Comparison of ENCODE assay signal across 10 cellular contexts in genomic region chr11:83069441-83070043, GRCh38. TPM values are rescaled to one million over a fixed set of nuclear protein-coding genes. Genes with fewer than 3 reads are reported as not detected.
DNase-seq lines count a peak whose midpoint lies in the region; ATAC-seq, FAIRE-seq and TF ChIP-seq lines count a peak whose summit lies in the region.
"Had no signal": no experiment of that assay in that cellular context is flagged by ENCODE, and none has a peak within 500 bp of the region (broad histone marks: within the 10 kb centered on the region; RNA-seq: fewer than 3 reads in every experiment).

No MANE protein-coding gene starts in this region.

- TF ChIP-seq POLR2A in HepG2 (IDR thresholded peaks at IDR 0.05; ENCODE audit: insufficient read depth in 1 of 2, low read depth in 2 of 2, low read length in 2 of 2) (no peak), right lobe of liver (IDR thresholded peaks at IDR 0.05) (no peak)

- TF ChIP-seq EP300 in HepG2 (IDR thresholded peaks at IDR 0.05; ENCODE audit: low read depth in 2 of 2, low read length in 2 of 2): no peak
- TF ChIP-seq EP300 in HepG2 (CRISPR knock-in tag; IDR thresholded peaks at IDR 0.05; ENCODE audit: borderline replicate concordance): no peak

- no peak for TF ChIP-seq CTCF in HepG2 (CRISPR knock-in tag; IDR thresholded peaks at IDR 0.05)
- TF ChIP-seq CTCF in right lobe of liver (IDR thresholded peaks at IDR 0.05): no peak
- TF ChIP-seq CTCF in RWPE2 (IDR thresholded peaks at IDR 0.05; ENCODE audit: poor library complexity, severe bottlenecking): no peak
- no peak for TF ChIP-seq CTCF in upper lobe of right lung (IDR thresholded peaks at IDR 0.05)

- H3K27me3 ChIP-seq in HepG2 (ENCODE audit: control insufficient read depth in 1 of 2, insufficient read depth in 2 of 2, low read length in 2 of 2) (no peaks in the 10 kb centered on the region; a peak in 1 of 5 replicates), right lobe of liver (no peaks in the 10 kb centered on the region), RWPE2 (ENCODE audit: insufficient read depth, poor library complexity, severe bottlenecking) (no peaks in the 10 kb centered on the region), iPS-20b (ENCODE audit: insufficient read depth, low read length) (peaks cover 5% of the 10 kb centered on the region; the same call in 1 of the 2 replicates), upper lobe of right lung (no peaks in the 10 kb centered on the region)

- no peak overlapping the region for H2AFZ ChIP-seq in HepG2 (ENCODE audit: low read length)

- H3K9me3 ChIP-seq in HepG2 (ENCODE audit: low read length) (no peaks in the 10 kb centered on the region), right lobe of liver (no peaks in the 10 kb centered on the region), RWPE2 (ENCODE audit: severe bottlenecking) (no peaks in the 10 kb centered on the region), iPS-20b (ENCODE audit: insufficient read depth, low read depth, low read length) (no peaks in the 10 kb centered on the region), upper lobe of right lung (no peaks in the 10 kb centered on the region)

- POLR2A ChIA-PET in HepG2 (lab: Yijun Ruan, JAX): interaction anchor here (1.8 to 7.3 kb wide), 3 partner anchors 61 to 124 kb away, joined by 4 to 67 read pairs (median 41); partner anchors contain the start of genes ANKRD42 and PCF11

- CTCF ChIA-PET in HepG2 (lab: Yijun Ruan, JAX; ENCODE audit: low intra/inter-chr PET ratio, low total read pairs): no interaction called here

- H3K9ac ChIP-seq in HepG2 (ENCODE audit: insufficient read depth, low read depth, low read length) (peak overlapping the region; percentile 21), iPS-20b (ENCODE audit: low read depth, low read length) (peak overlapping the region; percentile 20; the same call in 1 of the 2 replicates)

- in situ Hi-C loops in HepG2 (cut with HindIII; ENCODE audit: extremely low pct_ligation_motif_present, low pct_unique_long_range_greater_than_20kb): loop anchor here (5.0 kb wide), 1 partner anchor 167 kb away; the partner anchor contains the start of genes DDIAS and PRCP

- H3K27ac ChIP-seq in HepG2 (ENCODE audit: extremely low read length, insufficient read depth, low read length) (no peak overlapping the region), right lobe of liver (no peak overlapping the region), RWPE2 (ENCODE audit: poor library complexity, severe bottlenecking) (peak overlapping the region; percentile 59), iPS-20b (ENCODE audit: low read length) (no peak overlapping the region), upper lobe of right lung (no peak overlapping the region)

- H3K4me2 ChIP-seq in HepG2 (ENCODE audit: low read depth, low read length): peak overlapping the region; percentile 89

- peaks cover 57% of the 10 kb centered on the region for H3K79me2 ChIP-seq in HepG2 (ENCODE audit: insufficient read depth, low read length)

- BruUV-seq in HepG2 (replicated peaks; lab: Mats Ljungman, UMichigan): no TSS peak

- FAIRE-seq in HepG2 (lab: Jason Lieb, UNC): no peak

- H4K20me1 ChIP-seq in HepG2 (ENCODE audit: insufficient read depth, low read length): no peaks in the 10 kb centered on the region; the same call in 1 of the 2 replicates

- no peak for DNase-seq in HepG2 (ENCODE audit: low spot score)
- DNase-seq in right lobe of liver: no peak
- DNase-seq in RWPE2 (ENCODE audit: low spot score): no peak
- no peak for DNase-seq in upper lobe of right lung
- no peak for DNase-seq in GOT3 (lab: John Stamatoyannopoulos, UW)
- DNase-seq in AML-193 (lab: John Stamatoyannopoulos, UW): no peak
- DNase-seq: stimulated activated CD8-positive, alpha-beta memory T cell treated with anti-CD3 and anti-CD28 coated beads, Interleukin-4, amount 100 ng/mL, for 48 hours had no signal

- ATAC-seq in HepG2 (no peak), right lobe of liver (no peak), RWPE2 (ENCODE audit: low read depth) (no peak), upper lobe of right lung (no peak), HG03342 (IDR thresholded peaks at IDR 0.05; ENCODE audit: unreplicated experiment) (no peak)
- ATAC-seq: Panc1 had no signal

- H3K4me1 ChIP-seq in HepG2 (ENCODE audit: insufficient read depth, low read length) (peaks cover 60% of the 10 kb centered on the region), right lobe of liver (peaks cover 0 to 34% (median 7%) of the 10 kb centered on the region in 4 donors), RWPE2 (ENCODE audit: insufficient read depth, poor library complexity, severe bottlenecking) (peaks cover 15% of the 10 kb centered on the region), iPS-20b (ENCODE audit: insufficient read depth, low read length) (peaks cover 18% of the 10 kb centered on the region), upper lobe of right lung (peaks cover 39% of the 10 kb centered on the region)

- H3K4me3 ChIP-seq in HepG2 (replicated peaks in 1 of 3; ENCODE audit: insufficient read depth in 1 of 3, low read depth in 2 of 3, low read length in 3 of 3): peak overlapping the region; percentile 35 to 69 (median 37); a peak in 5 of 6 replicates
- H3K4me3 ChIP-seq in right lobe of liver: no peak overlapping the region
- no peak overlapping the region for H3K4me3 ChIP-seq in RWPE2 (ENCODE audit: severe bottlenecking)
- H3K4me3 ChIP-seq in iPS-20b (ENCODE audit: low read length): peak overlapping the region; percentile 94; the same call in 1 of the 2 replicates
- peak overlapping the region; percentile 81 for H3K4me3 ChIP-seq in upper lobe of right lung

- intact Hi-C loops in HepG2 (cut with micrococcal nuclease; ENCODE audit: unreplicated experiment) (loop anchor here (5.0 kb wide), 2 partner anchors 48 to 142 kb away; no protein-coding TSS in a partner anchor), right lobe of liver (cut with DNase I) (loop anchor here in 1 of 2 donors (10.0 kb wide), 1 partner anchor 165 kb away; the partner anchor contains the start of genes DDIAS and PRCP), upper lobe of right lung (cut with DNase I) (no loop called here)

- H3K36me3 ChIP-seq in HepG2 (replicated peaks in 1 of 2; ENCODE audit: control insufficient read depth in 1 of 2, insufficient read depth in 2 of 2, low read length in 2 of 2) (no peaks in the 10 kb centered on the region; a peak in 1 of 5 replicates), right lobe of liver (peaks cover 0 to 7% (median 0%) of the 10 kb centered on the region in 4 donors), RWPE2 (ENCODE audit: low read depth) (peaks cover 15% of the 10 kb centered on the region), iPS-20b (ENCODE audit: insufficient read depth, low read depth, low read length) (peaks cover 12% of the 10 kb centered on the region), upper lobe of right lung (peaks cover 4% of the 10 kb centered on the region)

- no peak for TF ChIP-seq RAD21 in HepG2 (CRISPR knock-in tag; IDR thresholded peaks at IDR 0.05)

TF ChIP-seq in HepG2, 621 proteins besides CTCF, POLR2A, EP300 and RAD21:
- peak; percentile 100 for TF ChIP-seq ZNF709 (CRISPR knock-in tag; IDR thresholded peaks at IDR 0.05)
- no peak for TF ChIP-seq TBX3 (IDR thresholded peaks at IDR 0.05; ENCODE audit: borderline replicate concordance)
- no peak for TF ChIP-seq NFKB2 (CRISPR knock-in tag; IDR thresholded peaks at IDR 0.05; ENCODE audit: borderline replicate concordance)
- no peak for TF ChIP-seq AKAP8 (CRISPR knock-in tag; IDR thresholded peaks at IDR 0.05)
- TF ChIP-seq ZSCAN12 (CRISPR knock-in tag; IDR thresholded peaks at IDR 0.05): no peak
- no peak for TF ChIP-seq PAWR (CRISPR knock-in tag; IDR thresholded peaks at IDR 0.05; ENCODE audit: borderline replicate concordance)

RNA-seq across cellular contexts. Expression of gene RAB30, which starts 2.2 kb away (rescaled TPM):
- total RNA-seq in HepG2 (2016; rRNA removed; fragmentation: Illumina TruSeq; extraction: Trizol) (5.0 and 8.8 TPM in 2 replicates), right lobe of liver (1 to 10 TPM; 4.1 to 9.6 (median 6.7) TPM), upper lobe of right lung (12.5 TPM)
- total RNA-seq in HepG2 (2016; cell fraction: cytosol; rRNA removed; fragmentation: Illumina TruSeq; extraction: Trizol; ENCODE audit: low read depth): 0.61 and 1.5 TPM in 2 replicates
- 4.7 and 8.4 TPM in 2 replicates for total RNA-seq in HepG2 (2016; cell fraction: insoluble cytoplasmic fraction; rRNA removed; fragmentation: Illumina TruSeq; extraction: Trizol)
- 2.3 TPM in 2 replicates for total RNA-seq in HepG2 (2016; cell fraction: membrane; rRNA removed; fragmentation: Illumina TruSeq; extraction: Trizol)
- total RNA-seq in HepG2 (2016; cell fraction: nucleus; rRNA removed; fragmentation: Illumina TruSeq; extraction: Trizol): 3.8 and 6.3 TPM in 2 replicates
- 3.7 and 4.2 TPM in 2 replicates for polyA plus RNA-seq in HepG2 (2011; rRNA removed)
- polyA plus RNA-seq in HepG2 (2011; cell fraction: cytosol; rRNA removed): 1.4 and 2.8 TPM in 2 replicates
- polyA plus RNA-seq in HepG2 (2011; cell fraction: nucleus; rRNA removed): 2.7 and 4.6 TPM in 2 replicates
- 8.2 and 8.5 TPM in 2 replicates for polyA plus RNA-seq in HepG2 (2012)
- 0.09 and 0.22 TPM in 2 replicates for polyA plus RNA-seq in HepG2 (2016; cell fraction: cytosol; fragmentation: Illumina TruSeq; extraction: Trizol; ENCODE audit: low read depth)
- 5.3 and 6.2 TPM in 2 replicates for polyA plus RNA-seq in HepG2 (2016; cell fraction: insoluble cytoplasmic fraction; fragmentation: Illumina TruSeq; extraction: Trizol; ENCODE audit: low read depth)
- polyA plus RNA-seq in HepG2 (2016; cell fraction: membrane; fragmentation: Illumina TruSeq; extraction: Trizol; ENCODE audit: low read depth): 0.58 and 0.83 TPM in 2 replicates
- 5.7 and 8.0 TPM in 2 replicates for polyA plus RNA-seq in HepG2 (2016; cell fraction: nucleus; fragmentation: Illumina TruSeq; extraction: Trizol; ENCODE audit: insufficient read depth, low read depth)
- polyA minus RNA-seq in HepG2 (2011; rRNA and poly(A)+ RNA removed; ENCODE audit: low replicate concordance): 4.4 and 23.5 TPM in 2 replicates
- polyA minus RNA-seq in HepG2 (2011; cell fraction: cytosol; rRNA and poly(A)+ RNA removed): 3.5 and 3.6 TPM in 2 replicates
- 18.4 and 19.1 TPM in 2 replicates for polyA minus RNA-seq in HepG2 (2011; cell fraction: nucleus; rRNA and poly(A)+ RNA removed)

Comparison
In these comparisons a context has a peak if more than half of its experiments do, and no peak if none do; other contexts are left out.
1. H3K4me3 ChIP-seq: peak in HepG2 (3 of 3), iPS-20b (single experiment) and upper lobe of right lung (single experiment); none in right lobe of liver (0 of 3) and RWPE2 (single experiment).